8 cellular contexts compared by ENCODE assay signal in genomic region chrX:154804957-154805695, GRCh38. TPM values are rescaled to one million over a fixed set of nuclear protein-coding genes. Genes with fewer than 3 reads are reported as not detected.
DNase-seq lines count a peak whose midpoint lies in the region; ATAC-seq and TF ChIP-seq lines count a peak whose summit lies in the region.

Gene MPP1 (minus strand): TSS chrX:154805485. CDS start chrX:154805373, 112 bp downstream.

- peak; percentile 73 for DNase-seq in Caki2 (ENCODE audit: low read depth)
- DNase-seq in HPDE6-E6E7 (ENCODE audit: extremely low spot score): peak; percentile 88
- peak; percentile 82 for DNase-seq in RPMI8226
- DNase-seq in activated effector memory CD4-positive, alpha-beta T cell treated with anti-CD3 and anti-CD28 coated beads, Interleukin-2, amount 50 U/mL, for 16 hours: peak; percentile 89
- peak; percentile 78 for DNase-seq in fibroblast of villous mesenchyme (ENCODE audit: low read depth)
- peak; percentile 69 to 75 for DNase-seq in stimulated activated naive CD8-positive, alpha-beta T cell treated with anti-CD3 and anti-CD28 coated beads, Interleukin-15, amount 100 ng/mL, for 72 hours

- no peaks in the 10 kb centered on the region for H3F3A ChIP-seq in neural cell (ENCODE audit: insufficient read depth, low read length, poor library complexity, severe bottlenecking)

- H3K27me3 ChIP-seq in neural cell (ENCODE audit: insufficient read depth, low read depth, low read length): peaks cover 11% of the 10 kb centered on the region

- in situ Hi-C loops in Caki2 (cut with HindIII; ENCODE audit: low pct_unique_long_range_greater_than_20kb, low sequenced_read_pairs): no loop called here

- peak within 1 kb of the TSS in 1 of 2 donors; percentile 46 for H3K27ac Mint-ChIP-seq in stimulated activated naive CD8-positive, alpha-beta T cell treated with anti-CD3 and anti-CD28 coated beads, Interleukin-15, amount 100 ng/mL, for 72 hours

- no peaks in the 10 kb centered on the region for H3K79me2 ChIP-seq in neural cell (replicated peaks; ENCODE audit: insufficient read depth, low read length)

- H4K20me1 ChIP-seq in neural cell (ENCODE audit: insufficient read depth): no peaks in the 10 kb centered on the region

- peak; percentile 83 for ATAC-seq in GM19467 (IDR thresholded peaks at IDR 0.05; ENCODE audit: unreplicated experiment)
- ATAC-seq in stimulated activated naive CD8-positive, alpha-beta T cell treated with anti-CD3 and anti-CD28 coated beads, Interleukin-15, amount 100 ng/mL, for 72 hours: peak; percentile 87

- peak within 1 kb of the TSS; percentile 53 for H3K9ac ChIP-seq in neural cell (ENCODE audit: low read length)

- no peak for TF ChIP-seq EP300 in neural cell (conservative IDR thresholded peaks at IDR 0.05; ENCODE audit: poor library complexity, severe bottlenecking)

- no peaks in the 10 kb centered on the region for H3K9me2 ChIP-seq in neural cell (ENCODE audit: insufficient read depth, low read length)

- no peaks in the 10 kb centered on the region for H3K36me3 ChIP-seq in neural cell (ENCODE audit: insufficient read depth, low read length)

- TF ChIP-seq RAD21 in neural cell (conservative IDR thresholded peaks at IDR 0.05): no peak

- no peak within 1 kb of the TSS for H3K27ac ChIP-seq in neural cell (ENCODE audit: low read length)

- H3K9me3 Mint-ChIP-seq in stimulated activated naive CD8-positive, alpha-beta T cell treated with anti-CD3 and anti-CD28 coated beads, Interleukin-15, amount 100 ng/mL, for 72 hours: no peaks in the 10 kb centered on the region

- peak within 1 kb of the TSS; percentile 30 for H3K4me2 ChIP-seq in neural cell (ENCODE audit: low read length)

- H3K4me3 ChIP-seq in fibroblast of villous mesenchyme (ENCODE audit: low read depth, low read length) (peak within 1 kb of the TSS; percentile 71), neural cell (ENCODE audit: low read length) (peak within 1 kb of the TSS; percentile 77)

- H3K9me3 ChIP-seq in neural cell (ENCODE audit: low read length): no peaks in the 10 kb centered on the region

- H3K27me3 Mint-ChIP-seq in stimulated activated naive CD8-positive, alpha-beta T cell treated with anti-CD3 and anti-CD28 coated beads, Interleukin-15, amount 100 ng/mL, for 72 hours: no peaks in the 10 kb centered on the region

- peak within 1 kb of the TSS; percentile 88 to 92 for H3K4me3 Mint-ChIP-seq in stimulated activated naive CD8-positive, alpha-beta T cell treated with anti-CD3 and anti-CD28 coated beads, Interleukin-15, amount 100 ng/mL, for 72 hours

- TF ChIP-seq CTCF in fibroblast of villous mesenchyme (IDR thresholded peaks at IDR 0.05; ENCODE audit: insufficient read depth, low read depth, low read length): no peak
- no peak for TF ChIP-seq CTCF in neural cell (IDR thresholded peaks at IDR 0.05; ENCODE audit: poor library complexity, severe bottlenecking)

- H3K4me1 Mint-ChIP-seq in stimulated activated naive CD8-positive, alpha-beta T cell treated with anti-CD3 and anti-CD28 coated beads, Interleukin-15, amount 100 ng/mL, for 72 hours: peaks cover 46% of the 10 kb centered on the region

- no peak within 1 kb of the TSS for H2AFZ ChIP-seq in neural cell (ENCODE audit: low read depth, low read length)

TF ChIP-seq in neural cell, 6 proteins besides CTCF, POLR2A, EP300 and RAD21:
- no peak for TF ChIP-seq SMC3 (conservative IDR thresholded peaks at IDR 0.05; ENCODE audit: poor library complexity)
- peak; percentile 18 for TF ChIP-seq MXI1 (conservative IDR thresholded peaks at IDR 0.05; ENCODE audit: poor library complexity, severe bottlenecking)

RNA-seq across cellular contexts. Expression of gene MPP1, which starts in this region (rescaled TPM):
- 36.1 and 38.7 TPM in 2 replicates for total RNA-seq in Caki2 (2014; rRNA removed; shearing (Covaris generic); ENCODE audit: low replicate concordance)
- 11.7 and 17.1 TPM in 2 replicates for total RNA-seq in fibroblast of villous mesenchyme
- polyA plus RNA-seq in neural cell: 16.1 and 17.5 TPM in 2 replicates
- polyA minus RNA-seq in neural cell: 12.6 and 15.6 TPM in 2 replicates
